In the genomic region with DNA sequence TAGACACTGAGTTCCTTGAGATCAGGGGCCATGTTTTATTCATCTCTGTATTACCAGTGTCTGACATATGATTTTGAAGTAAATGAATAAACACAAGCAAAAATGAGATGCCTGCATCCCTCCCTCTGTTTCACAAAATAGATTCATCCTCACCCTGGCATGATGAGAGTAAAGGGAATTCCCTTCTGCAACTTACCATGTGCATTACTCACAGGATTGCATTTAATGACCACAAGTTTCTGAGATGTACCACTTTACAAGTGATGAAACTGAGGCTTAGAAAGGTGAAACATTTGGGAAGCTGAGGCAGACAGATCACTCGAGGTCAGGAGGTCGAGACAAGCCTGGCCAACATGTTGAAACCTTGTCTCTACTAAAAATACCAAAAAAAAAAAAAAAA, we compare ENCODE assay signal across 16 cellular contexts.
DNase-seq lines count a peak whose midpoint lies in the region; ATAC-seq and TF ChIP-seq lines count a peak whose summit lies in the region.
"Had no signal": no experiment of that assay in that cellular context is flagged by ENCODE, and none has a peak within 500 bp of the region (broad histone marks: within the 10 kb centered on the region; RNA-seq: fewer than 3 reads in every experiment).

No MANE protein-coding gene starts in this region.

- no peak for TF ChIP-seq POLR2A in heart left ventricle (IDR thresholded peaks at IDR 0.05)

- H3K4me1 ChIP-seq in heart left ventricle = peaks cover 0 to 28% (median 0%) of the 10 kb centered on the region in 12 donors
- H3K4me1 ChIP-seq in tibial artery = no peaks in the 10 kb centered on the region
- H3K4me1 ChIP-seq: Peyer's patch had no signal

- DNase-seq in activated CD4-positive, alpha-beta T cell treated with anti-CD3 and anti-CD28 coated beads, Interleukin-2, amount 10 ng/mL, durations not matched to agents 24 days and 14 days = no peak
- no peak for DNase-seq in activated CD4-positive, alpha-beta T cell treated with anti-CD3 and anti-CD28 coated beads, Interleukin-2, amount 50 U/mL, for 4 hours
- DNase-seq in stimulated activated CD4-positive, alpha-beta T cell treated with anti-CD3 and anti-CD28 coated beads, Interleukin-4, amount 100 ng/mL, for 24 hours = peak; percentile 8
- DNase-seq in stimulated activated CD4-positive, alpha-beta T cell treated with anti-CD3 and anti-CD28 coated beads, Interleukin-2, amount 100 ng/mL, for 24 hours = no peak
- peak; percentile 8 for DNase-seq in fibroblast of the aortic adventitia (ENCODE audit: low read depth)
- DNase-seq in effector memory CD8-positive, alpha-beta T cell = no peak
- no peak for DNase-seq in heart left ventricle
- no peak for DNase-seq in tibial artery
- DNase-seq: C1 segment of cervical spinal cord, EL, Kasumi-1, NCI-H1417, NCI-H2029 treated with DMSO at 0.1 percent for 48 hours, NCI-H524, Peyer's patch had no signal

- TF ChIP-seq CTCF in fibroblast of the aortic adventitia (IDR thresholded peaks at IDR 0.05; ENCODE audit: insufficient read depth, low read length) = no peak
- no peak for TF ChIP-seq CTCF in heart left ventricle (IDR thresholded peaks at IDR 0.05)
- TF ChIP-seq CTCF in tibial artery (IDR thresholded peaks at IDR 0.05) = no peak

- H3K27ac ChIP-seq in heart left ventricle = no peak overlapping the region
- no peak overlapping the region for H3K27ac ChIP-seq in tibial artery
- H3K27ac ChIP-seq: Peyer's patch had no signal

- peak overlapping the region; percentile 23 for H3K27ac Mint-ChIP-seq in activated CD4-positive, alpha-beta T cell treated with anti-CD3 and anti-CD28 coated beads, Interleukin-2, amount 10 ng/mL, durations not matched to agents 24 days and 14 days
- H3K27ac Mint-ChIP-seq in effector memory CD8-positive, alpha-beta T cell = no peak overlapping the region

- H3K27me3 Mint-ChIP-seq in activated CD4-positive, alpha-beta T cell treated with anti-CD3 and anti-CD28 coated beads, Interleukin-2, amount 10 ng/mL, durations not matched to agents 24 days and 14 days = no peaks in the 10 kb centered on the region
- peaks cover 22 to 32% of the 10 kb centered on the region in 2 donors for H3K27me3 Mint-ChIP-seq in effector memory CD8-positive, alpha-beta T cell

- H3K4me3 ChIP-seq in fibroblast of the aortic adventitia (ENCODE audit: low read depth, low read length) (no peak overlapping the region), heart left ventricle (no peak overlapping the region), tibial artery (no peak overlapping the region)
- H3K4me3 ChIP-seq: Peyer's patch had no signal

- H3K36me3 Mint-ChIP-seq in activated CD4-positive, alpha-beta T cell treated with anti-CD3 and anti-CD28 coated beads, Interleukin-2, amount 10 ng/mL, durations not matched to agents 24 days and 14 days (ENCODE audit: low read depth) = no peaks in the 10 kb centered on the region
- peaks cover 4% of the 10 kb centered on the region for H3K36me3 Mint-ChIP-seq in effector memory CD8-positive, alpha-beta T cell (ENCODE audit: insufficient read depth)

- H3K4me1 Mint-ChIP-seq in activated CD4-positive, alpha-beta T cell treated with anti-CD3 and anti-CD28 coated beads, Interleukin-2, amount 10 ng/mL, durations not matched to agents 24 days and 14 days = peaks cover 64% of the 10 kb centered on the region
- peaks cover 3 to 6% of the 10 kb centered on the region in 2 donors for H3K4me1 Mint-ChIP-seq in effector memory CD8-positive, alpha-beta T cell (ENCODE audit: low read depth in 2 of 2)

- no peaks in the 10 kb centered on the region for H3K9me3 ChIP-seq in heart left ventricle
- H3K9me3 ChIP-seq in tibial artery = no peaks in the 10 kb centered on the region
- H3K9me3 ChIP-seq: Peyer's patch had no signal

- intact Hi-C loops in activated CD4-positive, alpha-beta T cell treated with anti-CD3 and anti-CD28 coated beads, Interleukin-2, amount 10 ng/mL, durations not matched to agents 24 days and 14 days (cut with micrococcal nuclease) = no loop called here
- intact Hi-C loops in heart left ventricle (cut with DNase I) = loop anchor here in 2 of 10 donors (10.0 kb wide), 2 partner anchors 90 to 270 kb away; no protein-coding TSS in a partner anchor
- intact Hi-C loops in tibial artery (cut with DNase I; ENCODE audit: low total_unique reads) = no loop called here

- H3K9me3 Mint-ChIP-seq in activated CD4-positive, alpha-beta T cell treated with anti-CD3 and anti-CD28 coated beads, Interleukin-2, amount 10 ng/mL, durations not matched to agents 24 days and 14 days = peaks cover 4% of the 10 kb centered on the region
- H3K9me3 Mint-ChIP-seq in effector memory CD8-positive, alpha-beta T cell = no peaks in the 10 kb centered on the region

- peaks cover 0 to 20% (median 10%) of the 10 kb centered on the region in 9 donors for H3K27me3 ChIP-seq in heart left ventricle
- peaks cover 0 to 6% of the 10 kb centered on the region in 2 donors for H3K27me3 ChIP-seq in tibial artery
- H3K27me3 ChIP-seq: Peyer's patch had no signal

- no peak overlapping the region for H3K4me3 Mint-ChIP-seq in activated CD4-positive, alpha-beta T cell treated with anti-CD3 and anti-CD28 coated beads, Interleukin-2, amount 10 ng/mL, durations not matched to agents 24 days and 14 days
- no peak overlapping the region for H3K4me3 Mint-ChIP-seq in effector memory CD8-positive, alpha-beta T cell

- H3K36me3 ChIP-seq in heart left ventricle (no peaks in the 10 kb centered on the region), tibial artery (no peaks in the 10 kb centered on the region)
- H3K36me3 ChIP-seq: Peyer's patch had no signal

- WGBS in heart left ventricle, 4 donors = 65 to 66% (median 65%) methylated on average over 2 of the region's 2 CpGs

- no peak for ATAC-seq in effector memory CD8-positive, alpha-beta T cell (replicated peaks)
- ATAC-seq in heart left ventricle = no peak
- ATAC-seq: HCT116 had no signal

Comparison
In these comparisons a context has a peak if more than half of its experiments do, and no peak if none do; other contexts are left out.
1. DNase-seq: peak in stimulated activated CD4-positive, alpha-beta T cell treated with anti-CD3 and anti-CD28 coated beads, Interleukin-4, amount 100 ng/mL, for 24 hours (single experiment) and fibroblast of the aortic adventitia (single experiment); none in activated CD4-positive, alpha-beta T cell treated with anti-CD3 and anti-CD28 coated beads, Interleukin-2, amount 10 ng/mL, durations not matched to agents 24 days and 14 days (single experiment), activated CD4-positive, alpha-beta T cell treated with anti-CD3 and anti-CD28 coated beads, Interleukin-2, amount 50 U/mL, for 4 hours (0 of 2), stimulated activated CD4-positive, alpha-beta T cell treated with anti-CD3 and anti-CD28 coated beads, Interleukin-2, amount 100 ng/mL, for 24 hours (0 of 2), effector memory CD8-positive, alpha-beta T cell (0 of 3), heart left ventricle (0 of 5) and tibial artery (0 of 2).